Comparison of ENCODE assay signal across 19 cellular contexts in the genomic region with DNA sequence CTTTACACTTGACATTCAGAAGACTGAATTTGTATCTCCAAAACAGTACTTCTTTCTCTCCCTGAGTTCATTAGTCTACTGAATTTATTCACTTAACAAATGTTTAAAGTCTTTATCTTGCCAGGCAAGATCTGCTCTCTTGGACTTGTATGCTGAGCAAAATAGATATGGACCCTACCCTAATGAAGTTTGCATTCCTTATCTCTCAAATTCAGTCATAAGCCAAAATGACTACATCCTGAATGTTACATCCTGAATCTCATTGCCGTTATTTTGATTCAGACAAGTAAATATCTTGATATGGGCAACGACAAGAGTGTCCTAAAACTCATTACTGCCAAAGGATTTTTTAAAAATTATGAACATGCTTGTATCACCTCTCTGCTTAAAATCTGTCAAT.
"Had no signal": no experiment of that assay in that cellular context is flagged by ENCODE, and none has a peak within 500 bp of the region (broad histone marks: within the 10 kb centered on the region; RNA-seq: fewer than 3 reads in every experiment).

No MANE protein-coding gene starts in this region.

- ATAC-seq: left colon; mucosa of descending colon; psoas muscle; right lobe of liver; stimulated activated memory B cell treated with anti-CD40 and anti-IgM and Interleukin-4, amounts not matched to agents 10 μg/mL and 1 μg/mL and 100 μg/mL, for 72 hours had no signal

- FAIRE-seq: endometrium had no signal

- H3K4me3 ChIP-seq: mucosa of descending colon, psoas muscle, right lobe of liver, spleen, tibial artery, upper lobe of left lung, uterus had no signal

- H3K9ac ChIP-seq: parathyroid adenoma had no signal

- H3K4me1 ChIP-seq: parathyroid adenoma, right lobe of liver, uterus had no signal

- H3K27me3 ChIP-seq: right lobe of liver, spleen, tibial artery, upper lobe of left lung, uterus had no signal

- H3K9me3 ChIP-seq: mucosa of descending colon, psoas muscle, right lobe of liver, spleen, tibial artery, upper lobe of left lung, uterus had no signal

- H3K79me2 ChIP-seq: parathyroid adenoma had no signal

- H3K27ac ChIP-seq: parathyroid adenoma, psoas muscle, right lobe of liver, spleen, tibial artery, upper lobe of left lung, uterus had no signal

- H3K36me3 ChIP-seq: right lobe of liver, uterus had no signal

- H2AFZ ChIP-seq: parathyroid adenoma had no signal

- DNase-seq: effector memory CD4-positive, alpha-beta T cell; foreskin melanocyte; head of caudate nucleus; hippocampal formation; left colon; mucosa of descending colon; psoas muscle; retina; right lobe of liver; spleen; stimulated activated CD4-positive, alpha-beta T cell treated with anti-CD3 and anti-CD28 coated beads, Interleukin-15, amount 100 ng/mL, for 24 hours; stimulated activated CD4-positive, alpha-beta T cell treated with anti-CD3 and anti-CD28 coated beads, Interleukin-1b, Interleukin-23, amount 100 ng/mL, for 48 hours; stimulated activated CD4-positive, alpha-beta T cell treated with anti-CD3 and anti-CD28 coated beads, Interleukin-4, amount 100 ng/mL, for 24 hours; tibial artery; upper lobe of left lung; uterus had no signal
